Comparison of ENCODE assay signal across 14 cellular contexts in the genomic region with DNA sequence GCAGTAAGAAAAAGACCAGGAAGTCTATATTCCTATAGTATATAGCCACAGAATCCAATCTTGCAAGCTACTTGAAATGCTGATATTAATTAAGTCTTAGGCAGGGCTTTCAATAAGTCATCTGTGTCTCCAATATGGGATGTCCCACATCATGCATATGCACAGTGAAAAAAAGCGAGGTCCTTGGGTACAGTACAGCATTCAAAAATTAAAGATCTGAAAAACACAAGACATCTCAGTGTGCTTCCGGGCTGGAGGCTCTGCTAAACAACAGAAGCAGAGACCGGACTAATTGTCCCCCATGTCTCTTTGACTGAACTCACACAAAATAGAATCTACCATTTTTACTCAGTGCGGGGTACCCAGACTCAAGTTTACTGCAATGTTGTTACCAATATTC.
DNase-seq lines count a peak whose midpoint lies in the region; ATAC-seq and TF ChIP-seq lines count a peak whose summit lies in the region.
"Had no signal": no experiment of that assay in that cellular context is flagged by ENCODE, and none has a peak within 500 bp of the region (broad histone marks: within the 10 kb centered on the region; RNA-seq: fewer than 3 reads in every experiment).

No MANE protein-coding gene starts in this region.

- H3K4me3 Mint-ChIP-seq in chondrocyte (ENCODE audit: unreplicated experiment), result no peak overlapping the region
- H3K4me3 Mint-ChIP-seq: activated CD4-positive, alpha-beta T cell treated with anti-CD3 and anti-CD28 coated beads for 36 hours; activated naive CD8-positive, alpha-beta T cell treated with anti-CD3 and anti-CD28 coated beads, Interleukin-2, amount 10 ng/mL, durations not matched to agents 7 days and 5 days; T-cell had no signal

- H3K4me3 ChIP-seq in PC-3 (ENCODE audit: low read length), result no peak overlapping the region
- no peak overlapping the region for H3K4me3 ChIP-seq in smooth muscle cell
- H3K4me3 ChIP-seq: lower lobe of right lung had no signal

- intact Hi-C loops in PC-3 (cut with micrococcal nuclease), result loop anchor here (2.0 kb wide), 1 partner anchor 28 kb away; no protein-coding TSS in a partner anchor

- H3K4me2 ChIP-seq in PC-3 (ENCODE audit: low read length) (peak overlapping the region; percentile 18; the same call in 1 of the 2 replicates), smooth muscle cell (peak overlapping the region; percentile 55)

- peak overlapping the region; percentile 78 for H3K27ac Mint-ChIP-seq in chondrocyte (ENCODE audit: unreplicated experiment)
- H3K27ac Mint-ChIP-seq: activated CD4-positive, alpha-beta T cell treated with anti-CD3 and anti-CD28 coated beads for 36 hours; activated naive CD8-positive, alpha-beta T cell treated with anti-CD3 and anti-CD28 coated beads, Interleukin-2, amount 10 ng/mL, durations not matched to agents 7 days and 5 days; T-cell had no signal

- H3K4me1 ChIP-seq in PC-3 (ENCODE audit: insufficient read depth, low read length) (peaks cover 15% of the 10 kb centered on the region), smooth muscle cell (ENCODE audit: low read depth) (peaks cover 9% of the 10 kb centered on the region)

- 65% methylated on average over 4 of the region's 4 CpGs for WGBS in smooth muscle cell (ENCODE audit: low lambda C conversion rate)

- ATAC-seq in PC-3, result no peak; the same call in 1 of the 2 replicates
- ATAC-seq in GM18520 (IDR thresholded peaks at IDR 0.05; ENCODE audit: unreplicated experiment), result no peak
- ATAC-seq: activated CD4-positive, alpha-beta T cell treated with anti-CD3 and anti-CD28 coated beads for 36 hours had no signal

- H4K20me1 ChIP-seq in PC-3 (ENCODE audit: low read length) (no peaks in the 10 kb centered on the region), smooth muscle cell (ENCODE audit: low read depth) (no peaks in the 10 kb centered on the region)

- CTCF ChIA-PET in PC-3 (lab: Charles Lee), result interaction anchor here (0.6 to 1.0 kb wide), 2 partner anchors 40 to 114 kb away, joined by 3 to 4 read pairs; no protein-coding TSS in a partner anchor

- TF ChIP-seq CTCF in GM20000 (IDR thresholded peaks at IDR 0.05; ENCODE audit: extremely low read depth, missing control alignments) (no peak), PC-3 (conservative IDR thresholded peaks at IDR 0.05; ENCODE audit: low read depth, low read length) (no peak), chondrocyte (IDR thresholded peaks at IDR 0.05) (no peak), smooth muscle cell (IDR thresholded peaks at IDR 0.05; ENCODE audit: borderline replicate concordance, insufficient read depth, poor library complexity, severe bottlenecking) (no peak)

- DNase-seq in GM20000 (ENCODE audit: low spot score) (peak; percentile 28), PC-3 (no peak), chondrocyte (ENCODE audit: low spot score) (no peak), smooth muscle cell (lab: John Stamatoyannopoulos, UW; ENCODE audit: unreplicated experiment) (no peak), cerebellar cortex (ENCODE audit: low spot score) (no peak), cerebellar nuclear complex (lab: John Stamatoyannopoulos, UW) (no peak)
- no peak for DNase-seq in activated CD8-positive, alpha-beta memory T cell treated with anti-CD3 and anti-CD28 coated beads, Interleukin-2, amount 50 U/mL, for 4 hours
- DNase-seq: activated CD4-positive, alpha-beta T cell treated with anti-CD3 and anti-CD28 coated beads for 36 hours; activated naive CD8-positive, alpha-beta T cell treated with anti-CD3 and anti-CD28 coated beads, Interleukin-2, amount 10 ng/mL, durations not matched to agents 7 days and 5 days; central memory CD4-positive, alpha-beta T cell; lower lobe of right lung; stimulated activated CD4-positive, alpha-beta T cell treated with anti-CD3 and anti-CD28 coated beads, Interleukin-4, amount 100 ng/mL, for 24 hours; T-cell had no signal

- H3F3A ChIP-seq in PC-3 (ENCODE audit: low read length, unreplicated experiment), result no peaks in the 10 kb centered on the region
- H3F3A ChIP-seq in smooth muscle cell (ENCODE audit: low read depth), result peaks cover 23% of the 10 kb centered on the region

- H3K9me2 ChIP-seq in PC-3 (replicated peaks; ENCODE audit: low read length), result no peaks in the 10 kb centered on the region

- H3K36me3 Mint-ChIP-seq in chondrocyte (ENCODE audit: low read depth), result no peaks in the 10 kb centered on the region
- H3K36me3 Mint-ChIP-seq: activated naive CD8-positive, alpha-beta T cell treated with anti-CD3 and anti-CD28 coated beads, Interleukin-2, amount 10 ng/mL, durations not matched to agents 7 days and 5 days; T-cell had no signal

- no peak overlapping the region for H3K9ac ChIP-seq in PC-3 (ENCODE audit: low read length)
- no peak overlapping the region for H3K9ac ChIP-seq in smooth muscle cell (ENCODE audit: low read depth)

- POLR2A ChIA-PET in PC-3 (lab: Charles Lee; ENCODE audit: unreplicated experiment), result no interaction called here

- no peaks in the 10 kb centered on the region for H3K9me3 Mint-ChIP-seq in chondrocyte (ENCODE audit: low read depth)
- H3K9me3 Mint-ChIP-seq: activated naive CD8-positive, alpha-beta T cell treated with anti-CD3 and anti-CD28 coated beads, Interleukin-2, amount 10 ng/mL, durations not matched to agents 7 days and 5 days; T-cell had no signal

- peaks cover 71% of the 10 kb centered on the region for H3K4me1 Mint-ChIP-seq in chondrocyte (ENCODE audit: low read depth)
- H3K4me1 Mint-ChIP-seq: activated CD4-positive, alpha-beta T cell treated with anti-CD3 and anti-CD28 coated beads for 36 hours; activated naive CD8-positive, alpha-beta T cell treated with anti-CD3 and anti-CD28 coated beads, Interleukin-2, amount 10 ng/mL, durations not matched to agents 7 days and 5 days had no signal

- H3K9me3 ChIP-seq in PC-3 (ENCODE audit: low read length) (no peaks in the 10 kb centered on the region), smooth muscle cell (replicated peaks; ENCODE audit: low read depth) (no peaks in the 10 kb centered on the region)
- H3K9me3 ChIP-seq: lower lobe of right lung had no signal

- H2AFZ ChIP-seq in PC-3 (ENCODE audit: low read length) (no peak overlapping the region), smooth muscle cell (ENCODE audit: low read depth) (no peak overlapping the region)

- H3K36me3 ChIP-seq in PC-3 (ENCODE audit: low read depth, low read length), result no peaks in the 10 kb centered on the region
- no peaks in the 10 kb centered on the region for H3K36me3 ChIP-seq in smooth muscle cell (ENCODE audit: low read depth)
- H3K36me3 ChIP-seq: lower lobe of right lung had no signal

- H3K27me3 ChIP-seq in PC-3 (ENCODE audit: low read length), result no peaks in the 10 kb centered on the region
- no peaks in the 10 kb centered on the region for H3K27me3 ChIP-seq in smooth muscle cell (ENCODE audit: low read depth)

- H3K79me2 ChIP-seq in PC-3 (ENCODE audit: low read length), result no peaks in the 10 kb centered on the region
- no peaks in the 10 kb centered on the region for H3K79me2 ChIP-seq in smooth muscle cell (ENCODE audit: low read depth)

- H3K27ac ChIP-seq in PC-3 (ENCODE audit: low read length) (no peak overlapping the region), smooth muscle cell (ENCODE audit: low read depth) (peak overlapping the region; percentile 42)
- H3K27ac ChIP-seq: lower lobe of right lung had no signal

- BruUV-seq in PC-3 (replicated peaks; lab: Mats Ljungman, UMichigan), result no TSS peak

- no peaks in the 10 kb centered on the region for H3K27me3 Mint-ChIP-seq in chondrocyte (ENCODE audit: low read depth)
- H3K27me3 Mint-ChIP-seq: activated CD4-positive, alpha-beta T cell treated with anti-CD3 and anti-CD28 coated beads for 36 hours; activated naive CD8-positive, alpha-beta T cell treated with anti-CD3 and anti-CD28 coated beads, Interleukin-2, amount 10 ng/mL, durations not matched to agents 7 days and 5 days; T-cell had no signal
